16 cellular contexts compared by ENCODE assay signal in the genomic region with DNA sequence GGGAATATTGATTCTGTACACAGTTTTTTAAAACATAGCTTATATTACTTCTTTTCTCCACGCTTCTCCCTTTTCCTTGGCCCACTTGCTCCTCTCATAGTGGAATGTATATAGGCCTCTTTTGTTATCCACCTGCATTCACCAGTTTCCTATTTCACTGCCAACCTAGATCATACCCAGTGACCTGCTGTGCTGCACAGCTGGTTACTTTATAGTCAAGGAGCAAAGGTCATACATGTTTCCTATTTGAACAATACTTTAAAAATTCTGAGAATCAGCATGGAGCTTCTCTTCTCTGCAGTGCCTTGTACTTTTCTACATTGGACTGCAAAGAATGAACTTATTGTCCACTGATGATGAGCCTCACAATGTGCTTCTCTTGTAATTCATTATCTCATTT. TPM values are rescaled to one million over a fixed set of nuclear protein-coding genes. Genes with fewer than 3 reads are reported as not detected.
DNase-seq lines count a peak whose midpoint lies in the region; ATAC-seq, FAIRE-seq and TF ChIP-seq lines count a peak whose summit lies in the region.
"Had no signal": no experiment of that assay in that cellular context is flagged by ENCODE, and none has a peak within 500 bp of the region (broad histone marks: within the 10 kb centered on the region; RNA-seq: fewer than 3 reads in every experiment).

No MANE protein-coding gene starts in this region.

- 92% methylated on average over 1 of the region's 1 CpG for WGBS in hepatocyte (ENCODE audit: low lambda C conversion rate, missing lambda C conversion rate)
- 33 to 79% (median 61%) methylated on average over 1 of the region's 1 CpG for WGBS in small intestine, 3 donors

- peaks cover 10% of the 10 kb centered on the region for H3K4me1 ChIP-seq in hepatocyte (ENCODE audit: insufficient read depth)
- H3K4me1 ChIP-seq in small intestine (ENCODE audit: control insufficient read depth in 2 of 2, insufficient read depth in 1 of 2, low read depth in 1 of 2, low read length in 1 of 2) = no peaks in the 10 kb centered on the region

- H3K4me3 ChIP-seq in hepatocyte (no peak overlapping the region), small intestine (ENCODE audit: low read depth in 1 of 2, low read length in 2 of 2) (no peak overlapping the region)
- H3K4me3 ChIP-seq: SK-N-MC had no signal

- H3K27ac ChIP-seq in hepatocyte (peak overlapping the region; percentile 5), small intestine (ENCODE audit: low read depth in 1 of 2, low read length in 1 of 2) (no peak overlapping the region)
- H3K27ac ChIP-seq: SK-N-MC had no signal

- H3K27me3 ChIP-seq in hepatocyte (no peaks in the 10 kb centered on the region), small intestine (ENCODE audit: control insufficient read depth in 2 of 2, insufficient read depth in 2 of 2, low read length in 2 of 2) (no peaks in the 10 kb centered on the region)

- DNase-seq in NCI-H2196 treated with DMSO at 0.1 percent for 48 hours (lab: John Stamatoyannopoulos, UW; ENCODE audit: unreplicated experiment) (peak; percentile 8), NCI-H2196 (lab: John Stamatoyannopoulos, UW; ENCODE audit: unreplicated experiment) (no peak), NCI-H146 (lab: John Stamatoyannopoulos, UW) (peak; percentile 87), hepatocyte (ENCODE audit: low spot score) (no peak), small intestine (peak; percentile 48), EL (no peak), Kasumi-1 (lab: John Stamatoyannopoulos, UW) (no peak)
- DNase-seq: Calu3, DMS79 treated with DMSO at 0.1 percent for 48 hours, GOT3, NCI-H510A treated with DMSO at 0.1 percent for 48 hours had no signal

- H4K20me1 ChIP-seq in hepatocyte (ENCODE audit: insufficient read depth, poor library complexity, severe bottlenecking) = no peaks in the 10 kb centered on the region

- H2AFZ ChIP-seq in hepatocyte = no peak overlapping the region

- no peak for FAIRE-seq in small intestine (lab: Jason Lieb, UNC)
- FAIRE-seq: A204.1, HTR-8/SVneo had no signal

- H3K79me2 ChIP-seq in hepatocyte = no peaks in the 10 kb centered on the region

- H3K36me3 ChIP-seq in hepatocyte (replicated peaks; ENCODE audit: insufficient read depth, low read depth) (no peaks in the 10 kb centered on the region), small intestine (ENCODE audit: control insufficient read depth in 2 of 2, insufficient read depth in 2 of 2, low read length in 2 of 2) (no peaks in the 10 kb centered on the region)

- no peak for TF ChIP-seq CTCF in hepatocyte (IDR thresholded peaks at IDR 0.05; ENCODE audit: poor library complexity)

- H3K9me3 ChIP-seq in hepatocyte (ENCODE audit: low read depth) = no peaks in the 10 kb centered on the region
- no peaks in the 10 kb centered on the region for H3K9me3 ChIP-seq in small intestine (ENCODE audit: control insufficient read depth, low read depth)

- no peaks in the 10 kb centered on the region for H3K9me2 ChIP-seq in hepatocyte (replicated peaks; ENCODE audit: insufficient read depth)

- no peak for ATAC-seq in HG02588 (IDR thresholded peaks at IDR 0.05; ENCODE audit: unreplicated experiment)
- ATAC-seq: PC-3 had no signal

- no peak overlapping the region for H3K4me2 ChIP-seq in hepatocyte

RNA-seq across cellular contexts. Expression of a gene that starts 4.3 kb away (rescaled TPM):
- total RNA-seq in hepatocyte = 40.2 and 42.3 TPM in 2 replicates
- polyA plus RNA-seq in hepatocyte = 8.3 and 14.3 TPM in 2 replicates
- polyA plus RNA-seq in small intestine = 1 to 10 TPM; 4.6 to 8.2 (median 4.9) TPM

Comparison
In these comparisons a context has a peak if more than half of its experiments do, and no peak if none do; other contexts are left out.
1. DNase-seq: peak in NCI-H2196 treated with DMSO at 0.1 percent for 48 hours (single experiment), NCI-H146 (single experiment) and small intestine (single experiment); none in NCI-H2196 (single experiment), hepatocyte (single experiment), EL (single experiment) and Kasumi-1 (0 of 2).